ENCODE assay signal across 10 cellular contexts in genomic region chr12:93778306-93778705, GRCh38.
DNase-seq lines count a peak whose midpoint lies in the region; FAIRE-seq and TF ChIP-seq lines count a peak whose summit lies in the region.
"Had no signal": no experiment of that assay in that cellular context is flagged by ENCODE, and none has a peak within 500 bp of the region (broad histone marks: within the 10 kb centered on the region; RNA-seq: fewer than 3 reads in every experiment).

No MANE protein-coding gene starts in this region.

- TF ChIP-seq CTCF in suprapubic skin (IDR thresholded peaks at IDR 0.05) (no peak), GM10248 (IDR thresholded peaks at IDR 0.05; ENCODE audit: control extremely low read depth, extremely low read depth, low read depth, missing control alignments) (no peak)

- CTCF ChIA-PET in GM10248 (lab: Yijun Ruan, JAX): interaction anchor here (1.3 kb wide), 1 partner anchor 48 kb away, joined by 3 read pairs; no protein-coding TSS in a partner anchor

- peaks cover 38% of the 10 kb centered on the region for H3K4me1 ChIP-seq in suprapubic skin

- FAIRE-seq in HTR-8/SVneo (lab: Jason Lieb, UNC): no peak
- FAIRE-seq: GM12891 had no signal

- DNase-seq in HTR-8/SVneo (ENCODE audit: insufficient read length, low spot score) (peak; percentile 24), cerebellum (ENCODE audit: low spot score) (peak; percentile 31), left kidney (ENCODE audit: low read depth, low spot score) (peak; percentile 64), suprapubic skin (ENCODE audit: low spot score in 2 of 2) (no peak), NCI-H1930 (lab: John Stamatoyannopoulos, UW) (no peak), GM19240 (ENCODE audit: insufficient read length, low spot score) (no peak), GM10248 (ENCODE audit: extremely low spot score) (no peak), ureter (ENCODE audit: low spot score) (no peak)
- DNase-seq: T-helper 1 cell had no signal

- H3K27me3 ChIP-seq in suprapubic skin: no peaks in the 10 kb centered on the region

- no peak for TF ChIP-seq EP300 in suprapubic skin (IDR thresholded peaks at IDR 0.05)

- peak overlapping the region; percentile 84 for H3K27ac ChIP-seq in suprapubic skin

- POLR2A ChIA-PET in GM10248 (lab: Yijun Ruan, JAX): no interaction called here

- no peak for TF ChIP-seq POLR2A in suprapubic skin (IDR thresholded peaks at IDR 0.05)

- no peaks in the 10 kb centered on the region for H3K36me3 ChIP-seq in suprapubic skin

- WGBS in suprapubic skin: 16% methylated on average over 5 of the region's 5 CpGs

- no peaks in the 10 kb centered on the region for H3K9me3 ChIP-seq in suprapubic skin

- no peak overlapping the region for H3K4me3 ChIP-seq in suprapubic skin

Comparison
In these comparisons a context has a peak if more than half of its experiments do, and no peak if none do; other contexts are left out.
1. DNase-seq: peak in HTR-8/SVneo (single experiment), cerebellum (single experiment) and left kidney (single experiment); none in suprapubic skin (0 of 2), NCI-H1930 (0 of 2), GM19240 (single experiment), GM10248 (single experiment) and ureter (single experiment).